ENCODE assay signal across 12 cellular contexts in genomic region chr18:44716697-44717163, GRCh38. TPM values are rescaled to one million over a fixed set of nuclear protein-coding genes. Genes with fewer than 3 reads are reported as not detected.
A peak's percentile ranks its signal among the peaks of the same experiment; 100 is the strongest.
DNase-seq lines count a peak whose midpoint lies in the region; ATAC-seq and TF ChIP-seq lines count a peak whose summit lies in the region.
"Had no signal": no experiment of that assay in that cellular context is flagged by ENCODE, and none has a peak within 500 bp of the region (broad histone marks: within the 10 kb centered on the region; RNA-seq: fewer than 3 reads in every experiment).

No MANE protein-coding gene starts in this region.

- TF ChIP-seq CTCF in glutamatergic neuron (IDR thresholded peaks at IDR 0.05; ENCODE audit: partially characterized antibody, unreplicated experiment) (no peak), Calu3 (IDR thresholded peaks at IDR 0.05; ENCODE audit: unreplicated experiment) (no peak)

- no peaks in the 10 kb centered on the region for H3K9me3 ChIP-seq in SJCRH30 (replicated peaks)
- H3K9me3 ChIP-seq: ascending aorta, spleen had no signal

- peaks cover 11% of the 10 kb centered on the region for H3K36me3 Mint-ChIP-seq in glutamatergic neuron (ENCODE audit: unreplicated experiment)
- H3K36me3 Mint-ChIP-seq in Calu3 (ENCODE audit: insufficient read depth, unreplicated experiment): peaks cover 4% of the 10 kb centered on the region

- no peaks in the 10 kb centered on the region for H3K27me3 ChIP-seq in SJCRH30
- H3K27me3 ChIP-seq: ascending aorta, spleen had no signal

- H3K36me3 ChIP-seq in SJCRH30: no peaks in the 10 kb centered on the region

- peaks cover 39% of the 10 kb centered on the region for H3K4me1 ChIP-seq in SJCRH30
- H3K4me1 ChIP-seq: ascending aorta had no signal

- peak overlapping the region; percentile 93 for H3K27ac ChIP-seq in SJCRH30
- H3K27ac ChIP-seq: ascending aorta had no signal

- H3K27me3 Mint-ChIP-seq in glutamatergic neuron (ENCODE audit: unreplicated experiment) (peaks cover 24% of the 10 kb centered on the region), Calu3 (ENCODE audit: unreplicated experiment) (no peaks in the 10 kb centered on the region)
- peaks cover 9% of the 10 kb centered on the region for H3K27me3 Mint-ChIP-seq in stimulated activated naive CD8-positive, alpha-beta T cell treated with anti-CD3 and anti-CD28 coated beads, Interleukin-15, amount 100 ng/mL, for 72 hours

- no TSS peak for BruUV-seq in Calu3 (replicated peaks; lab: Mats Ljungman, UMichigan)

- H3K9me3 Mint-ChIP-seq in glutamatergic neuron (ENCODE audit: unreplicated experiment) (peaks cover 14% of the 10 kb centered on the region), Calu3 (ENCODE audit: low read depth, unreplicated experiment) (no peaks in the 10 kb centered on the region)
- no peaks in the 10 kb centered on the region for H3K9me3 Mint-ChIP-seq in stimulated activated naive CD8-positive, alpha-beta T cell treated with anti-CD3 and anti-CD28 coated beads, Interleukin-15, amount 100 ng/mL, for 72 hours

- peak; percentile 16 to 31 (median 29) for DNase-seq in stimulated activated CD4-positive, alpha-beta T cell treated with anti-CD3 and anti-CD28 coated beads, Interleukin-12 subunit alpha, Interleukin-12 subunit beta, amount 100 ng/mL, for 48 hours (ENCODE audit: low read depth in 2 of 3, low spot score in 1 of 3)
- DNase-seq in stimulated activated CD4-positive, alpha-beta T cell treated with anti-CD3 and anti-CD28 coated beads, Interleukin-12 subunit alpha, Interleukin-12 subunit beta, amount 100 ng/mL, for 4 hours: no peak
- DNase-seq in SJCRH30: no peak
- no peak for DNase-seq in glutamatergic neuron
- no peak for DNase-seq in stimulated activated naive CD8-positive, alpha-beta T cell treated with anti-CD3 and anti-CD28 coated beads, Interleukin-15, amount 100 ng/mL, for 72 hours
- no peak for DNase-seq in Calu3
- DNase-seq in DMS 273 (lab: John Stamatoyannopoulos, UW; ENCODE audit: unreplicated experiment): no peak
- DNase-seq: MM.1S, NCI-H510A, spleen had no signal

- intact Hi-C loops in Calu3 (cut with micrococcal nuclease; ENCODE audit: unreplicated experiment): no loop called here

- H3K4me1 Mint-ChIP-seq in glutamatergic neuron (ENCODE audit: low read depth, unreplicated experiment) (peaks cover 67% of the 10 kb centered on the region), Calu3 (ENCODE audit: low read depth, unreplicated experiment) (no peaks in the 10 kb centered on the region)
- peaks cover 23% of the 10 kb centered on the region for H3K4me1 Mint-ChIP-seq in stimulated activated naive CD8-positive, alpha-beta T cell treated with anti-CD3 and anti-CD28 coated beads, Interleukin-15, amount 100 ng/mL, for 72 hours

- no peak overlapping the region for H3K4me3 ChIP-seq in SJCRH30
- H3K4me3 ChIP-seq: ascending aorta, spleen had no signal

- ATAC-seq in stimulated activated naive CD8-positive, alpha-beta T cell treated with anti-CD3 and anti-CD28 coated beads, Interleukin-15, amount 100 ng/mL, for 72 hours: peak; percentile 57
- ATAC-seq in HG02973 (IDR thresholded peaks at IDR 0.05; ENCODE audit: unreplicated experiment): no peak

- H3K27ac Mint-ChIP-seq in glutamatergic neuron (ENCODE audit: unreplicated experiment) (peak overlapping the region; percentile 98), Calu3 (ENCODE audit: unreplicated experiment) (no peak overlapping the region)
- H3K27ac Mint-ChIP-seq in stimulated activated naive CD8-positive, alpha-beta T cell treated with anti-CD3 and anti-CD28 coated beads, Interleukin-15, amount 100 ng/mL, for 72 hours: no peak overlapping the region

- CTCF ChIA-PET in Calu3 (lab: Charles Lee): interaction anchor here (0.6 kb wide), 1 partner anchor 15 kb away, joined by 3 read pairs; no protein-coding TSS in a partner anchor

- peak overlapping the region; percentile 70 for H3K4me3 Mint-ChIP-seq in glutamatergic neuron (ENCODE audit: unreplicated experiment)
- H3K4me3 Mint-ChIP-seq in stimulated activated naive CD8-positive, alpha-beta T cell treated with anti-CD3 and anti-CD28 coated beads, Interleukin-15, amount 100 ng/mL, for 72 hours: no peak overlapping the region
- no peak overlapping the region for H3K4me3 Mint-ChIP-seq in Calu3 (ENCODE audit: low read depth, unreplicated experiment)

RNA-seq across cellular contexts. Expression of gene SETBP1, which starts 36.0 kb away (rescaled TPM):
- 10.5 and 11.9 TPM in 2 replicates for total RNA-seq in SJCRH30 (2014; rRNA removed; shearing (Covaris generic))
- total RNA-seq in glutamatergic neuron (ENCODE audit: unreplicated experiment): 83.3 TPM
- total RNA-seq in Calu3 (2022): 5.3 and 6.0 TPM in 2 replicates

Comparison
In these comparisons a context has a peak if more than half of its experiments do, and no peak if none do; other contexts are left out.
1. DNase-seq: peak in stimulated activated CD4-positive, alpha-beta T cell treated with anti-CD3 and anti-CD28 coated beads, Interleukin-12 subunit alpha, Interleukin-12 subunit beta, amount 100 ng/mL, for 48 hours (3 of 3); none in stimulated activated CD4-positive, alpha-beta T cell treated with anti-CD3 and anti-CD28 coated beads, Interleukin-12 subunit alpha, Interleukin-12 subunit beta, amount 100 ng/mL, for 4 hours (single experiment), SJCRH30 (0 of 2), glutamatergic neuron (single experiment), stimulated activated naive CD8-positive, alpha-beta T cell treated with anti-CD3 and anti-CD28 coated beads, Interleukin-15, amount 100 ng/mL, for 72 hours (0 of 2), Calu3 (single experiment) and DMS 273 (single experiment).